Comparison of ENCODE assay signal across 8 cellular contexts in the genomic region with DNA sequence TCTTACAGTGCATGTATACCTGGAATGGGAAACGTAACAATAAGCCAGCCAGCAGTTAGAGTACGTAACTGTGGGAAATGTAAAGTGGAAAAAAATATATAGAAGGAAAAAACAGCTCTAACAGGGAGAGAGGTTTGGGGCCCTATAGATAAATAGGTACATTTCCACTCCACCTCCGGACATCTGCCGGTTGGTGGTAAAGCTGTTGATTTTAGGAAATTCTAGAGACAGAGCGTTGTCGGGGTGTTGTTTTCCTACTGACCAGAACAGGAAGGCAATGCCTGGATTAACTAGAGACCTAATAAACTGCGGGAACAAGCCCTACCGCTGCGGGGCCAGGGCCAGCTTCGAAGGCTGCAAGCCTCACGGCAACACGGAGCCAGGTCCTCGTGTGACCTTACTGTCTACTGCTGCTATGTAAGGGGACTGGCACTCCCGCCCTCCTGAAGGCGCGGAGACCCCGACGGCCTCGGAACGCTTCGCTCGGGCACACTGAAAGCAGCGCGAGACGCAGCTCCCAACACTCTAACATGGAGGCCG. TPM values are rescaled to one million over a fixed set of nuclear protein-coding genes. Genes with fewer than 3 reads are reported as not detected.
DNase-seq lines count a peak whose midpoint lies in the region; ATAC-seq and TF ChIP-seq lines count a peak whose summit lies in the region.

No MANE protein-coding gene starts in this region.

- ATAC-seq in gastroesophageal sphincter (peak; percentile 34), HG03045 (IDR thresholded peaks at IDR 0.05; ENCODE audit: unreplicated experiment) (no peak)

- TF ChIP-seq POLR2A in gastroesophageal sphincter (IDR thresholded peaks at IDR 0.05): no peak

- H3K4me3 ChIP-seq in gastroesophageal sphincter: peak overlapping the region; percentile 50 to 90
- peak overlapping the region; percentile 94 for H3K4me3 ChIP-seq in rectal smooth muscle tissue (ENCODE audit: low read length)

- H3K36me3 Mint-ChIP-seq in activated T-helper 1 cell treated with anti-CD3 and anti-CD28 coated beads, Interleukin-12 subunit alpha, Interleukin-12 subunit beta, Interleukin-2, Interleukin-4 antibody, amounts not matched to agents 30 ng/mL and 10 ng/mL and 1 ng/mL, durations not matched to agents 14 hours and 24 hours and 36 hours (ENCODE audit: low read depth): peaks cover 35% of the 10 kb centered on the region

- no peaks in the 10 kb centered on the region for H3K9me3 Mint-ChIP-seq in activated T-helper 1 cell treated with anti-CD3 and anti-CD28 coated beads, Interleukin-12 subunit alpha, Interleukin-12 subunit beta, Interleukin-2, Interleukin-4 antibody, amounts not matched to agents 30 ng/mL and 10 ng/mL and 1 ng/mL, durations not matched to agents 14 hours and 24 hours and 36 hours

- no peaks in the 10 kb centered on the region for H3K27me3 ChIP-seq in gastroesophageal sphincter
- H3K27me3 ChIP-seq in rectal smooth muscle tissue (ENCODE audit: control insufficient read depth, insufficient read depth, low read length): no peaks in the 10 kb centered on the region

- TF ChIP-seq EP300 in gastroesophageal sphincter (IDR thresholded peaks at IDR 0.05): no peak

- H3K4me1 Mint-ChIP-seq in activated T-helper 1 cell treated with anti-CD3 and anti-CD28 coated beads, Interleukin-12 subunit alpha, Interleukin-12 subunit beta, Interleukin-2, Interleukin-4 antibody, amounts not matched to agents 30 ng/mL and 10 ng/mL and 1 ng/mL, durations not matched to agents 14 hours and 24 hours and 36 hours (ENCODE audit: low read depth): peaks cover 38% of the 10 kb centered on the region

- WGBS in gastroesophageal sphincter (ENCODE audit: low coverage in 1 of 2), 2 donors: 1 to 6% methylated on average over 6 to 8 of the region's 26 CpGs

- peak overlapping the region; percentile 92 for H3K27ac Mint-ChIP-seq in activated T-helper 1 cell treated with anti-CD3 and anti-CD28 coated beads, Interleukin-12 subunit alpha, Interleukin-12 subunit beta, Interleukin-2, Interleukin-4 antibody, amounts not matched to agents 30 ng/mL and 10 ng/mL and 1 ng/mL, durations not matched to agents 14 hours and 24 hours and 36 hours

- intact Hi-C loops in activated T-helper 1 cell treated with anti-CD3 and anti-CD28 coated beads, Interleukin-12 subunit alpha, Interleukin-12 subunit beta, Interleukin-2, Interleukin-4 antibody, amounts not matched to agents 30 ng/mL and 10 ng/mL and 1 ng/mL, durations not matched to agents 14 hours and 24 hours and 36 hours (cut with micrococcal nuclease): loop anchor here (1.0 to 5.0 kb wide), 11 partner anchors 29 to 1983 kb away; a partner anchor contains a TSS

- peaks cover 2% of the 10 kb centered on the region for H3K27me3 Mint-ChIP-seq in activated T-helper 1 cell treated with anti-CD3 and anti-CD28 coated beads, Interleukin-12 subunit alpha, Interleukin-12 subunit beta, Interleukin-2, Interleukin-4 antibody, amounts not matched to agents 30 ng/mL and 10 ng/mL and 1 ng/mL, durations not matched to agents 14 hours and 24 hours and 36 hours (ENCODE audit: insufficient read depth)

- H3K4me1 ChIP-seq in gastroesophageal sphincter: peaks cover 9 to 51% (median 14%) of the 10 kb centered on the region in 3 donors
- H3K4me1 ChIP-seq in rectal smooth muscle tissue (ENCODE audit: control insufficient read depth, insufficient read depth, low read length): peaks cover 19% of the 10 kb centered on the region

- peak overlapping the region; percentile 99 for H3K4me3 Mint-ChIP-seq in activated T-helper 1 cell treated with anti-CD3 and anti-CD28 coated beads, Interleukin-12 subunit alpha, Interleukin-12 subunit beta, Interleukin-2, Interleukin-4 antibody, amounts not matched to agents 30 ng/mL and 10 ng/mL and 1 ng/mL, durations not matched to agents 14 hours and 24 hours and 36 hours

- H3K36me3 ChIP-seq in gastroesophageal sphincter (peaks cover 7 to 29% of the 10 kb centered on the region in 2 donors), rectal smooth muscle tissue (ENCODE audit: control insufficient read depth, insufficient read depth, low read length) (peaks cover 16% of the 10 kb centered on the region)

- H3K27ac ChIP-seq in gastroesophageal sphincter (peak overlapping the region; percentile 97 to 99 (median 98)), rectal smooth muscle tissue (ENCODE audit: low read depth, low read length) (peak overlapping the region; percentile 93)

- no peak for TF ChIP-seq CTCF in gastroesophageal sphincter (IDR thresholded peaks at IDR 0.05)

- peak; percentile 41 for DNase-seq in NK-92 treated with Interleukin-12 subunit alpha and Interleukin-12 subunit beta, amount 100 ng/mL, for 24 hours (lab: John Stamatoyannopoulos, UW)
- DNase-seq in NK-92 (lab: John Stamatoyannopoulos, UW; ENCODE audit: unreplicated experiment) (no peak), NCI-H146 treated with DMSO at 0.1 percent for 48 hours (lab: John Stamatoyannopoulos, UW; ENCODE audit: unreplicated experiment) (peak; percentile 87), activated gamma-delta T cell (lab: John Stamatoyannopoulos, UW) (no peak)
- no peak for DNase-seq in activated T-helper 1 cell treated with anti-CD3 and anti-CD28 coated beads, Interleukin-12 subunit alpha, Interleukin-12 subunit beta, Interleukin-2, Interleukin-4 antibody, amounts not matched to agents 30 ng/mL and 10 ng/mL and 1 ng/mL, durations not matched to agents 14 hours and 24 hours and 36 hours (ENCODE audit: low spot score)

- H3K9ac ChIP-seq in rectal smooth muscle tissue (ENCODE audit: low read length): peak overlapping the region; percentile 47

- H3K9me3 ChIP-seq in gastroesophageal sphincter: no peaks in the 10 kb centered on the region

RNA-seq across cellular contexts. Expression of a gene that starts 0.8 kb away (rescaled TPM):
- total RNA-seq in activated T-helper 1 cell treated with anti-CD3 and anti-CD28 coated beads, Interleukin-12 subunit alpha, Interleukin-12 subunit beta, Interleukin-2, Interleukin-4 antibody, amounts not matched to agents 30 ng/mL and 10 ng/mL and 1 ng/mL, durations not matched to agents 14 hours and 24 hours and 36 hours: 23.9 and 24.1 TPM in 2 replicates
- 10 to 100 TPM; 25.5 to 31.6 (median 28.9) TPM for total RNA-seq in gastroesophageal sphincter

Comparison
In these comparisons a context has a peak if more than half of its experiments do, and no peak if none do; other contexts are left out.
1. DNase-seq: peak in NK-92 treated with Interleukin-12 subunit alpha and Interleukin-12 subunit beta, amount 100 ng/mL, for 24 hours (single experiment) and NCI-H146 treated with DMSO at 0.1 percent for 48 hours (single experiment); none in NK-92 (single experiment), activated T-helper 1 cell treated with anti-CD3 and anti-CD28 coated beads, Interleukin-12 subunit alpha, Interleukin-12 subunit beta, Interleukin-2, Interleukin-4 antibody, amounts not matched to agents 30 ng/mL and 10 ng/mL and 1 ng/mL, durations not matched to agents 14 hours and 24 hours and 36 hours (single experiment) and activated gamma-delta T cell (single experiment).